In genomic region chr16:18799500-18799899, GRCh38 we compare ENCODE assay signal across 8 cellular contexts. TPM values are rescaled to one million over a fixed set of nuclear protein-coding genes. Genes with fewer than 3 reads are reported as not detected.
DNase-seq lines count a peak whose midpoint lies in the region; ATAC-seq and TF ChIP-seq lines count a peak whose summit lies in the region.

No MANE protein-coding gene starts in this region.

- DNase-seq in CD4-positive, alpha-beta T cell = no peak
- no peak for DNase-seq in MG63
- DNase-seq in chondrocyte (ENCODE audit: low spot score) = no peak
- DNase-seq in natural killer cell = no peak
- DNase-seq in AG20443 (ENCODE audit: low spot score) = no peak
- no peak for DNase-seq in retina
- no peak for DNase-seq in glomerular visceral epithelial cell (ENCODE audit: extremely low spot score)
- DNase-seq in SIG-M5 treated with dmso at 0.1 percent for 504 hours (lab: John Stamatoyannopoulos, UW; ENCODE audit: unreplicated experiment) = no peak

- no peaks in the 10 kb centered on the region for H3K9me3 Mint-ChIP-seq in CD4-positive, alpha-beta T cell
- H3K9me3 Mint-ChIP-seq in chondrocyte (ENCODE audit: low read depth) (no peaks in the 10 kb centered on the region), natural killer cell (no peaks in the 10 kb centered on the region)

- no peak for ATAC-seq in CD4-positive, alpha-beta T cell (ENCODE audit: poor library complexity)
- no peak for ATAC-seq in natural killer cell

- H3K36me3 Mint-ChIP-seq in CD4-positive, alpha-beta T cell (ENCODE audit: low read depth) = peaks cover 45% of the 10 kb centered on the region
- H3K36me3 Mint-ChIP-seq in chondrocyte (ENCODE audit: low read depth) = no peaks in the 10 kb centered on the region
- no peaks in the 10 kb centered on the region for H3K36me3 Mint-ChIP-seq in natural killer cell

- peak overlapping the region; percentile 88 for H3K27ac Mint-ChIP-seq in CD4-positive, alpha-beta T cell
- H3K27ac Mint-ChIP-seq in chondrocyte (ENCODE audit: unreplicated experiment) (peak overlapping the region; percentile 97), natural killer cell (peak overlapping the region; percentile 94 to 95)

- peaks cover 48% of the 10 kb centered on the region for H3K4me1 Mint-ChIP-seq in CD4-positive, alpha-beta T cell (ENCODE audit: low read depth)
- H3K4me1 Mint-ChIP-seq in chondrocyte (ENCODE audit: low read depth) = peaks cover 44% of the 10 kb centered on the region
- peaks cover 41 to 59% of the 10 kb centered on the region in 2 donors for H3K4me1 Mint-ChIP-seq in natural killer cell

- H3K9me3 ChIP-seq in CD4-positive, alpha-beta T cell (ENCODE audit: control insufficient read depth, low read length) = no peaks in the 10 kb centered on the region
- no peaks in the 10 kb centered on the region for H3K9me3 ChIP-seq in MG63

- no peak for TF ChIP-seq CTCF in CD4-positive, alpha-beta T cell (IDR thresholded peaks at IDR 0.05)
- TF ChIP-seq CTCF in chondrocyte (IDR thresholded peaks at IDR 0.05) (no peak), natural killer cell (IDR thresholded peaks at IDR 0.05) (no peak)

- CTCF ChIA-PET in CD4-positive, alpha-beta T cell (lab: Charles Lee) = interaction anchor here (5.3 kb wide), 1 partner anchor 11 kb away, joined by 95 read pairs; the partner anchor contains the start of gene RPS15A

- H3K27me3 Mint-ChIP-seq in CD4-positive, alpha-beta T cell = no peaks in the 10 kb centered on the region
- H3K27me3 Mint-ChIP-seq in chondrocyte (ENCODE audit: low read depth) (no peaks in the 10 kb centered on the region), natural killer cell (ENCODE audit: low read depth in 2 of 2) (no peaks in the 10 kb centered on the region)

- H3K27ac ChIP-seq in CD4-positive, alpha-beta T cell (ENCODE audit: low read depth, low read length) = no peak overlapping the region

- POLR2A ChIA-PET in CD4-positive, alpha-beta T cell (lab: Charles Lee) = interaction anchor here (0.9 to 10.2 kb wide), 3 partner anchors 11 to 268 kb away, joined by 3 to 232 read pairs (median 4); partner anchors contain the start of genes COQ7, RPS15A and SMG1

- no peaks in the 10 kb centered on the region for H3K27me3 ChIP-seq in CD4-positive, alpha-beta T cell (ENCODE audit: control insufficient read depth, insufficient read depth, low read length)
- no peaks in the 10 kb centered on the region for H3K27me3 ChIP-seq in MG63

- intact Hi-C loops in CD4-positive, alpha-beta T cell (cut with DNase I, micrococcal nuclease) = loop anchor here in 1 of 2 experiments (10.0 kb wide), 1 partner anchor 755 kb away; the partner anchor contains the start of gene VPS35L
- intact Hi-C loops in natural killer cell (cut with micrococcal nuclease) = no loop called here

- H3K4me3 Mint-ChIP-seq in CD4-positive, alpha-beta T cell = peak overlapping the region; percentile 96
- H3K4me3 Mint-ChIP-seq in chondrocyte (ENCODE audit: unreplicated experiment) = peak overlapping the region; percentile 96
- peak overlapping the region; percentile 96 for H3K4me3 Mint-ChIP-seq in natural killer cell

- peak overlapping the region; percentile 98 for H3K4me3 ChIP-seq in MG63

- peaks cover 58% of the 10 kb centered on the region for H3K36me3 ChIP-seq in MG63

RNA-seq across cellular contexts. Expression of gene ARL6IP1, which starts 1.8 kb away (rescaled TPM):
- 100 to 1,000 TPM; 109 to 111 TPM for total RNA-seq in CD4-positive, alpha-beta T cell
- 118 and 145 TPM in 2 replicates for total RNA-seq in MG63 (2014; rRNA removed; shearing (Covaris generic); ENCODE audit: low replicate concordance)
- total RNA-seq in chondrocyte = 63.6 to 72.4 TPM (median 68.7 TPM) in 3 replicates
- total RNA-seq in natural killer cell = 100 to 1,000 TPM; 138 to 143 (median 140) TPM

RNA-seq across cellular contexts. Expression of gene RPS15A, which starts 9.4 kb away (rescaled TPM):
- 1,000 to 10,000 TPM; 3,821 to 3,943 TPM for total RNA-seq in CD4-positive, alpha-beta T cell
- total RNA-seq in MG63 (2014; rRNA removed; shearing (Covaris generic); ENCODE audit: low replicate concordance) = 1,993 and 2,668 TPM in 2 replicates
- total RNA-seq in chondrocyte (794 to 833 TPM (median 819 TPM) in 3 replicates), natural killer cell (1,000 to 10,000 TPM; 1,225 to 1,687 (median 1,635) TPM)
